11 cellular contexts compared by ENCODE assay signal in genomic region chr13:93226065-93226622, GRCh38. TPM values are rescaled to one million over a fixed set of nuclear protein-coding genes. Genes with fewer than 3 reads are reported as not detected.
DNase-seq lines count a peak whose midpoint lies in the region; ATAC-seq, FAIRE-seq and TF ChIP-seq lines count a peak whose summit lies in the region.
"Had no signal": no experiment of that assay in that cellular context is flagged by ENCODE, and none has a peak within 500 bp of the region (broad histone marks: within the 10 kb centered on the region; RNA-seq: fewer than 3 reads in every experiment).

No MANE protein-coding gene starts in this region.

- H3K36me3 ChIP-seq in K562 (ENCODE audit: control insufficient read depth, insufficient read depth, low read length) (no peaks in the 10 kb centered on the region), kidney epithelial cell (ENCODE audit: control insufficient read depth, insufficient read depth, low read length) (no peaks in the 10 kb centered on the region), thyroid gland (no peaks in the 10 kb centered on the region)

- H3K9ac ChIP-seq in K562 (ENCODE audit: insufficient read depth in 1 of 2, low read depth in 2 of 2, low read length in 2 of 2): no peak overlapping the region

- H3K27me3 ChIP-seq in K562 (ENCODE audit: control insufficient read depth in 2 of 2, insufficient read depth in 2 of 2, low read length in 2 of 2): peaks cover 30 to 31% of the 10 kb centered on the region in 2 experiments; a peak in 4 of 5 replicates
- H3K27me3 ChIP-seq in kidney epithelial cell (ENCODE audit: control insufficient read depth, insufficient read depth, low read length): no peaks in the 10 kb centered on the region
- H3K27me3 ChIP-seq in thyroid gland: no peaks in the 10 kb centered on the region

- H3K4me2 ChIP-seq in K562 (ENCODE audit: insufficient read depth, low read length): no peak overlapping the region

- H2AFZ ChIP-seq in K562 (ENCODE audit: low read depth, low read length): peak overlapping the region; percentile 0; the same call in 1 of the 2 replicates

- H3K79me2 ChIP-seq in K562 (ENCODE audit: control insufficient read depth, insufficient read depth, low read length): no peaks in the 10 kb centered on the region

- TF ChIP-seq RAD21 in K562 (CRISPR knock-in tag; conservative IDR thresholded peaks at IDR 0.05 in 1 of 2, IDR thresholded peaks at IDR 0.05 in 1 of 2): no peak

- 3% methylated on average over 5 of the region's 5 CpGs for WGBS in K562 (ENCODE audit: insufficient coverage, low coverage, missing lambda C conversion rate)
- 7 to 11% methylated on average over 5 of the region's 5 CpGs for WGBS in thyroid gland, 2 donors
- 15 to 20% methylated on average over 5 of the region's 5 CpGs for WGBS in lower leg skin, 2 donors

- H3K27ac ChIP-seq in K562 (ENCODE audit: extremely low read depth, low read depth, low read length) (no peak overlapping the region), thyroid gland (no peak overlapping the region)

- DNase-seq in DMS 273 (lab: John Stamatoyannopoulos, UW; ENCODE audit: unreplicated experiment): peak; percentile 66
- DNase-seq in DMS 273 treated with DMSO at 0.1 percent for 48 hours (lab: John Stamatoyannopoulos, UW): no peak
- no peak for DNase-seq in K562 (ENCODE audit: extremely low read depth in 1 of 4, low spot score in 3 of 4)
- peak; percentile 23 for DNase-seq in kidney epithelial cell (ENCODE audit: low read depth)
- peak; percentile 41 for DNase-seq in stromal cell of bone marrow (ENCODE audit: low read depth)
- no peak for DNase-seq in thyroid gland
- no peak for DNase-seq in SIG-M5 treated with dmso at 0.1 percent for 504 hours (lab: John Stamatoyannopoulos, UW; ENCODE audit: unreplicated experiment)
- DNase-seq in lower leg skin (ENCODE audit: low spot score in 2 of 2): no peak
- DNase-seq: 8988T; stimulated activated naive CD8-positive, alpha-beta T cell treated with anti-CD3 and anti-CD28 coated beads, Interleukin-15, Interleukin-2, amounts not matched to agents 100 U/mL and 50 U/mL, for 24 hours had no signal

- ATAC-seq in K562: no peak
- ATAC-seq: GM12878; stimulated activated naive CD8-positive, alpha-beta T cell treated with anti-CD3 and anti-CD28 coated beads, Interleukin-15, Interleukin-2, amounts not matched to agents 100 U/mL and 50 U/mL, for 24 hours had no signal

- peaks cover 0 to 19% of the 10 kb centered on the region in 2 experiments; a peak in 2 of 5 replicates for H3K4me1 ChIP-seq in K562 (replicated peaks in 1 of 2; ENCODE audit: control insufficient read depth in 2 of 2, insufficient read depth in 2 of 2, low read length in 2 of 2)
- no peaks in the 10 kb centered on the region for H3K4me1 ChIP-seq in thyroid gland

- no TSS peak for BruUV-seq in K562 (replicated peaks; lab: Mats Ljungman, UMichigan)

- POLR2A ChIA-PET in K562 (lab: Yijun Ruan, JAX): interaction anchor here (0.9 to 1.7 kb wide), 6 partner anchors 8 to 23 kb away, joined by 3 to 5 read pairs (median 4); no protein-coding TSS in a partner anchor

- TF ChIP-seq CTCF in K562 (IDR thresholded peaks at IDR 0.05 in 2 of 3, conservative IDR thresholded peaks at IDR 0.05 in 1 of 3; ENCODE audit: insufficient read depth in 2 of 3, low read depth in 1 of 3, low read length in 3 of 3): no peak
- no peak for TF ChIP-seq CTCF in kidney epithelial cell (IDR thresholded peaks at IDR 0.05; ENCODE audit: insufficient read depth, low read length, poor library complexity, severe bottlenecking)
- TF ChIP-seq CTCF in thyroid gland (IDR thresholded peaks at IDR 0.05): no peak
- no peak for TF ChIP-seq CTCF in lower leg skin (IDR thresholded peaks at IDR 0.05)

- no peaks in the 10 kb centered on the region for H4K20me1 ChIP-seq in K562 (replicated peaks; ENCODE audit: control insufficient read depth, insufficient read depth, low read length)

- H3K9me3 ChIP-seq in K562 (replicated peaks; ENCODE audit: control insufficient read depth, insufficient read depth, low read depth, low read length) (no peaks in the 10 kb centered on the region), thyroid gland (no peaks in the 10 kb centered on the region)

- H3K4me3 ChIP-seq in K562 (no peak overlapping the region), kidney epithelial cell (ENCODE audit: low read depth, low read length) (peak overlapping the region; percentile 76), thyroid gland (replicated peaks in 1 of 3) (no peak overlapping the region), lower leg skin (ENCODE audit: low read depth, poor library complexity, severe bottlenecking) (no peak overlapping the region)
- H3K4me3 ChIP-seq: GM12878 had no signal

- TF ChIP-seq POLR2A in K562 (conservative IDR thresholded peaks at IDR 0.05): no peak
- no peak for TF ChIP-seq POLR2A in thyroid gland (IDR thresholded peaks at IDR 0.05)
- no peak for TF ChIP-seq POLR2A in lower leg skin (IDR thresholded peaks at IDR 0.05)

- in situ Hi-C loops in K562 (cut with MboI): no loop called here

- TF ChIP-seq EP300 in K562 (IDR thresholded peaks at IDR 0.05; ENCODE audit: low read length): no peak

- intact Hi-C loops in K562 (cut with micrococcal nuclease) (loop anchor here (5.0 kb wide), 1 partner anchor 869 kb away; no protein-coding TSS in a partner anchor), thyroid gland (cut with DNase I) (no loop called here), lower leg skin (cut with DNase I; ENCODE audit: low total_unique reads) (no loop called here)

- no peaks in the 10 kb centered on the region for H3K9me1 ChIP-seq in K562 (ENCODE audit: control insufficient read depth, insufficient read depth, low read length)

- CTCF ChIA-PET in K562 (lab: Yijun Ruan, JAX; ENCODE audit: low intra/inter-chr PET ratio): no interaction called here

- no peak for FAIRE-seq in K562 (lab: Jason Lieb, UNC)
- FAIRE-seq: GM12878 had no signal

TF ChIP-seq in K562, 482 proteins besides CTCF, POLR2A, EP300 and RAD21:
- TF ChIP-seq, protein P1, sequence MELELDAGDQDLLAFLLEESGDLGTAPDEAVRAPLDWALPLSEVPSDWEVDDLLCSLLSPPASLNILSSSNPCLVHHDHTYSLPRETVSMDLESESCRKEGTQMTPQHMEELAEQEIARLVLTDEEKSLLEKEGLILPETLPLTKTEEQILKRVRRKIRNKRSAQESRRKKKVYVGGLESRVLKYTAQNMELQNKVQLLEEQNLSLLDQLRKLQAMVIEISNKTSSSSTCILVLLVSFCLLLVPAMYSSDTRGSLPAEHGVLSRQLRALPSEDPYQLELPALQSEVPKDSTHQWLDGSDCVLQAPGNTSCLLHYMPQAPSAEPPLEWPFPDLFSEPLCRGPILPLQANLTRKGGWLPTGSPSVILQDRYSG (tag; conservative IDR thresholded peaks at IDR 0.05; ENCODE audit: low read depth): no peak
- TF ChIP-seq TGIF2 (CRISPR knock-in tag; IDR thresholded peaks at IDR 0.05) (peak; percentile 56; the same call in 1 of the 2 replicates), GABPB1 (CRISPR knock-in tag; IDR thresholded peaks at IDR 0.05) (no peak)
TF ChIP-seq in K562: peak in this region for 1.

RNA-seq across cellular contexts. Expression of gene GPC6, which starts 0.5 kb away (rescaled TPM):
- total RNA-seq in K562 (2011; cell fraction: chromatin; rRNA removed; ENCODE audit: low replicate concordance): 0.09 and 0.14 TPM in 2 replicates
- total RNA-seq in K562 (2011; cell fraction: nucleolus; rRNA removed): 0.13 and 0.17 TPM in 2 replicates
- total RNA-seq in K562 (2011; cell fraction: nucleoplasm; rRNA removed): 0.07 and 0.15 TPM in 2 replicates
- under 0.01 and 0.04 TPM in 2 replicates for total RNA-seq in K562 (2014; rRNA removed)
- total RNA-seq in K562 (2014; rRNA removed; fragmentation: Illumina TruSeq; extraction: Trizol): not detected in 2 replicates
- total RNA-seq in K562 (2015; rRNA removed; fragmentation: Illumina TruSeq; extraction: Trizol): 0.04 TPM in 1 of 2 replicates, not detected in the other
- 0.07 and 0.20 TPM in 2 replicates for total RNA-seq in K562 (2021)
- 0.01 TPM in 1 of 2 replicates, not detected in the other for polyA plus RNA-seq in K562 (2011; rRNA removed)
- not detected in 2 replicates for polyA plus RNA-seq in K562 (2011; cell fraction: cytosol; rRNA removed)
- 0.10 TPM in 1 of 2 replicates, not detected in the other for polyA plus RNA-seq in K562 (2011; cell fraction: nucleus; rRNA removed)
- polyA plus RNA-seq in K562 (2012): 0.01 TPM in 2 replicates
- polyA plus RNA-seq in K562 (2014; fragmentation: Illumina TruSeq; extraction: Trizol): not detected in 2 replicates
- not detected for polyA plus RNA-seq in K562 (2014; fragmentation: Nextera tagmentation; extraction: Ambion mirVana)
- 0.01 and 0.03 TPM in 2 replicates for polyA plus RNA-seq in K562 (2014; rRNA removed)
- polyA minus RNA-seq in K562 (2011; rRNA and poly(A)+ RNA removed): not detected in 2 replicates
- not detected in 2 replicates for polyA minus RNA-seq in K562 (2011; cell fraction: cytosol; rRNA and poly(A)+ RNA removed)
- polyA minus RNA-seq in K562 (2011; cell fraction: nucleus; rRNA and poly(A)+ RNA removed): 0.67 TPM in 1 of 2 replicates, not detected in the other
- total RNA-seq in kidney epithelial cell: 62.6 and 62.7 TPM in 2 replicates
- 10 to 100 TPM in 1 of 4 donors, 1 to 10 TPM in 3; 2.8 to 13.4 (median 7.5) TPM for total RNA-seq in thyroid gland
- 1 to 10 TPM; 1.4 to 5.2 (median 2.5) TPM for total RNA-seq in lower leg skin
- total RNA-seq: GM12878 had no signal

Comparison
In these comparisons a context has a peak if more than half of its experiments do, and no peak if none do; other contexts are left out.
1. DNase-seq: peak in DMS 273 (single experiment), kidney epithelial cell (single experiment) and stromal cell of bone marrow (single experiment); none in DMS 273 treated with DMSO at 0.1 percent for 48 hours (single experiment), K562 (0 of 4), thyroid gland (0 of 2), SIG-M5 treated with dmso at 0.1 percent for 504 hours (single experiment) and lower leg skin (0 of 2).